ENCODE assay signal across 12 cellular contexts in the genomic region with DNA sequence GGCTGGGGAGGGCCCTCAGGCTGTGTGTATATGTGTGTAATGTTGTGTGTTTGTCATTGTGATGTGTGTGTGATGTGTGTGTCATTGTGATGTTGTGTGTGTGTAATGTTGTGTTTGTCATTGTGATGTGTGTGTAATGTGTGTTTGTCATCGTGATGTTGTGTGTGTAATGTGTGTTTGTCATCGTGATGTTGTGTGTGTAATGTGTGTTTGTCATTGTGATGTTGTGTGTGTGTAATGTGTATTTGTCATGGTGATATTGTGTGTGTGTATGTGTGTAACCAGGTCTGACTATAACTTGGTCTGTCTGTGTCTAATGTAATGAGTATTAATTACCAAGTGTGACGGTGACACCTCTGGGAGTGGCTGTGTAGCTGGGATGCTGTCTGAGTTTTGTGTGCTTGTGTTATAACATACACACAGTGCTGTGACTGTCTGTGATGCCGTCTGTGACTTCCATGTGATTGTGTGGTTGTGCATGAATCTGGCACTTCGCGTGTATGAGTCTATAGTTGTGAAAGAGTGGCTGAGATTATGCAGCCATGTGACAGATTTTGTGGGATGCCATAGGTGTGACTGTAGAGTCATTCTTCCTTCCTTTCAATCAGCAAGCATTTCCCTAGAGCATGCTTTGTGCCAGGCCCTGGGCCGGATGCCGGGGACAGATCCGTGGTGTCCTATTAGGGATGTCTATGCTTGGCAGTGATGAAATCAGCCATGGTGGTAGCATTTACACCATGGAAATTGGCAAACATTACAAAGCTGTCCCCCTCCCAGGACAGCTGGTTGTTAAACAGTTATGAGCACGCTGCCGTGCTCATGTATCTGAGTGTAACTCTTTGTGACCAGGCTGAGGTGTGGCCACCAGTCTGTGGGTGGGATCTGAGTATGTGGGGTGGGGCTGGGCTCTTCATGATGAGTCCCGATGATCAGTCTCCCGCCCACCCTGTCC.
DNase-seq lines count a peak whose midpoint lies in the region; ATAC-seq lines count a peak whose summit lies in the region.
"Had no signal": no experiment of that assay in that cellular context is flagged by ENCODE, and none has a peak within 500 bp of the region (broad histone marks: within the 10 kb centered on the region; RNA-seq: fewer than 3 reads in every experiment).

No MANE protein-coding gene starts in this region.

- H3K9me3 Mint-ChIP-seq in activated T-cell treated with anti-CD3 and anti-CD28 coated beads, Interleukin-2, amount 50 U/mL, for 24 hours, result no peaks in the 10 kb centered on the region
- H3K9me3 Mint-ChIP-seq in central memory CD8-positive, alpha-beta T cell, result no peaks in the 10 kb centered on the region
- H3K9me3 Mint-ChIP-seq: naive B cell had no signal

- peak; percentile 66 for DNase-seq in activated T-cell treated with anti-CD3 and anti-CD28 coated beads, Interleukin-2, amount 50 U/mL, for 24 hours
- DNase-seq in activated T-cell treated with anti-CD3 and anti-CD28 coated beads for 4 hours (no peak), RKO (ENCODE audit: low spot score) (peak; percentile 39), NCI-H1105 (lab: John Stamatoyannopoulos, UW) (no peak), middle frontal gyrus (ENCODE audit: extremely low spot score, low spot score) (no peak)
- peak in 1 of 2 donors; percentile 54 for DNase-seq in central memory CD8-positive, alpha-beta T cell (ENCODE audit: low spot score in 2 of 2)
- DNase-seq in stimulated activated CD8-positive, alpha-beta memory T cell treated with anti-CD3 and anti-CD28 coated beads, Interleukin-4, amount 100 ng/mL, for 48 hours, result peak; percentile 73
- DNase-seq: esophagus squamous epithelium, naive B cell, NCI-H345, SHP77 had no signal

- no peak overlapping the region for H3K27ac Mint-ChIP-seq in activated T-cell treated with anti-CD3 and anti-CD28 coated beads, Interleukin-2, amount 50 U/mL, for 24 hours
- peak overlapping the region; percentile 74 for H3K27ac Mint-ChIP-seq in central memory CD8-positive, alpha-beta T cell (ENCODE audit: low read depth)

- H3K27me3 Mint-ChIP-seq in activated T-cell treated with anti-CD3 and anti-CD28 coated beads, Interleukin-2, amount 50 U/mL, for 24 hours, result no peaks in the 10 kb centered on the region
- H3K27me3 Mint-ChIP-seq in central memory CD8-positive, alpha-beta T cell, result no peaks in the 10 kb centered on the region

- ATAC-seq in central memory CD8-positive, alpha-beta T cell (replicated peaks; ENCODE audit: extremely low read depth, poor library complexity, severe bottlenecking), result peak; percentile 83
- ATAC-seq in HG03175 (IDR thresholded peaks at IDR 0.05; ENCODE audit: unreplicated experiment), result no peak

- H3K36me3 Mint-ChIP-seq in activated T-cell treated with anti-CD3 and anti-CD28 coated beads, Interleukin-2, amount 50 U/mL, for 24 hours (ENCODE audit: low read depth), result peaks cover 25% of the 10 kb centered on the region
- H3K36me3 Mint-ChIP-seq in central memory CD8-positive, alpha-beta T cell (ENCODE audit: insufficient read depth), result peaks cover 24% of the 10 kb centered on the region

- H3K4me1 Mint-ChIP-seq in activated T-cell treated with anti-CD3 and anti-CD28 coated beads, Interleukin-2, amount 50 U/mL, for 24 hours (ENCODE audit: low read depth), result peaks cover 20% of the 10 kb centered on the region
- H3K4me1 Mint-ChIP-seq in central memory CD8-positive, alpha-beta T cell, result peaks cover 40% of the 10 kb centered on the region

- H3K4me3 Mint-ChIP-seq in activated T-cell treated with anti-CD3 and anti-CD28 coated beads, Interleukin-2, amount 50 U/mL, for 24 hours, result peak overlapping the region; percentile 18
- no peak overlapping the region for H3K4me3 Mint-ChIP-seq in central memory CD8-positive, alpha-beta T cell
- H3K4me3 Mint-ChIP-seq: naive B cell had no signal

Comparison
In these comparisons a context has a peak if more than half of its experiments do, and no peak if none do; other contexts are left out.
1. DNase-seq: peak in activated T-cell treated with anti-CD3 and anti-CD28 coated beads, Interleukin-2, amount 50 U/mL, for 24 hours (single experiment), RKO (single experiment) and stimulated activated CD8-positive, alpha-beta memory T cell treated with anti-CD3 and anti-CD28 coated beads, Interleukin-4, amount 100 ng/mL, for 48 hours (single experiment); none in activated T-cell treated with anti-CD3 and anti-CD28 coated beads for 4 hours (single experiment), NCI-H1105 (single experiment) and middle frontal gyrus (single experiment).